Comparison of ENCODE assay signal across 24 cellular contexts in genomic region chr2:7169631-7170030, GRCh38.
"Had no signal": no experiment of that assay in that cellular context is flagged by ENCODE, and none has a peak within 500 bp of the region (broad histone marks: within the 10 kb centered on the region; RNA-seq: fewer than 3 reads in every experiment).

No MANE protein-coding gene starts in this region.

- H3K79me2 ChIP-seq: hepatocyte had no signal

- H3K4me2 ChIP-seq: hepatocyte had no signal

- H2AFZ ChIP-seq: hepatocyte had no signal

- DNase-seq: activated CD4-positive, alpha-beta T cell treated with anti-CD3 and anti-CD28 coated beads for 4 hours; activated CD4-positive, alpha-beta T cell treated with anti-CD3 and anti-CD28 coated beads, Interleukin-2, amount 50 U/mL, for 4 hours; activated CD4-positive, CD25-positive, alpha-beta regulatory T cell; activated CD8-positive, alpha-beta memory T cell treated with anti-CD3 and anti-CD28 coated beads for 24 hours; activated effector memory CD4-positive, alpha-beta T cell treated with anti-CD3 and anti-CD28 coated beads, Interleukin-2, amount 50 U/mL, for 16 hours; activated naive CD4-positive, alpha-beta T cell treated with anti-CD3 and anti-CD28 coated beads for 36 hours; activated naive CD8-positive, alpha-beta T cell treated with anti-CD3 and anti-CD28 coated beads for 36 hours; activated T-cell treated with anti-CD3 and anti-CD28 coated beads, Interleukin-2, amount 50 U/mL, for 1 hour; adrenal gland; aorta; body of pancreas; colonic mucosa; effector CD8-positive, alpha-beta T cell; left cardiac atrium; left ventricle myocardium superior; mucosa of descending colon; stimulated activated CD4-positive, alpha-beta T cell treated with anti-CD3 and anti-CD28 coated beads, Interleukin-12 subunit alpha, Interleukin-12 subunit beta, amount 100 ng/mL, for 4 hours; stimulated activated CD4-positive, alpha-beta T cell treated with anti-CD3 and anti-CD28 coated beads, Interleukin-4, amount 100 ng/mL, for 1 hour; trophoblast cell had no signal

- H3K9me3 ChIP-seq: adrenal gland, body of pancreas, colonic mucosa, mucosa of descending colon, neutrophil, thoracic aorta had no signal

- H3K36me3 ChIP-seq: adrenal gland, colonic mucosa, neutrophil, thoracic aorta had no signal

- ATAC-seq: body of pancreas, left cardiac atrium, left ventricle myocardium superior, mucosa of descending colon, sciatic nerve had no signal

- H3K27me3 ChIP-seq: adrenal gland, body of pancreas, colonic mucosa, hepatocyte, neutrophil had no signal

- H3K27ac ChIP-seq: adrenal gland, body of pancreas, colonic mucosa, hepatocyte, neutrophil, skin epidermis, thoracic aorta had no signal

- H3K4me1 ChIP-seq: adrenal gland, body of pancreas, colonic mucosa had no signal

- H3K4me3 ChIP-seq: adrenal gland, body of pancreas, colonic mucosa, hepatocyte, mucosa of descending colon, skin epidermis, thoracic aorta had no signal
